ENCODE assay signal across 25 cellular contexts in the genomic region with DNA sequence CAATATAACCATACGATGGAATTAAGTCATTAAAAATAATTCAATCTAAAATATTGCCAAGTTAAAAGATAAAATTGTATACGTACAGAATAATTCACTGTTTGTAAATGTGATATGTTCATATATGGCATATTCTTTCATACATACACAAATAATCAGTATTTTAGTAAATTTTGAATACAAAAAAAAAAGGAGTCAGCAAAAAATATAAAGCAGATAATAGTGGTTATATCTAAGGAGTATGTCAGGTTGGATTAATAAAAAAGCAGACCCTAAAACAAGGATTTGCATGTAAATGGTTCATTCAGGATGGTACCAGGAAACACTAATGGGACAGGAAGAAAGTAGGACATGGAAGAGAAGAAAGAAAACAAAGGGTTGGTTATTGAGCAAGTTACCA.
"Had no signal": no experiment of that assay in that cellular context is flagged by ENCODE, and none has a peak within 500 bp of the region (broad histone marks: within the 10 kb centered on the region; RNA-seq: fewer than 3 reads in every experiment).

No MANE protein-coding gene starts in this region.

- H3K27me3 ChIP-seq: colonic mucosa, esophagus muscularis mucosa, foreskin keratinocyte, gastrocnemius medialis, heart right ventricle, left lung had no signal

- H3K4me3 ChIP-seq: colonic mucosa, esophagus muscularis mucosa, gastrocnemius medialis, heart right ventricle, left lung, lower lobe of right lung, mucosa of descending colon had no signal

- H3K4me3 Mint-ChIP-seq: dendritic cell treated with granulocyte-macrophage colony-stimulating factor and Interleukin-4, amounts not matched to agents 40 ng/mL and 50 ng/mL, for 4 days; effector memory CD8-positive, alpha-beta T cell; endodermal cell; mesothelial cell of epicardium; naive B cell had no signal

- DNase-seq: colonic mucosa; cortex of kidney; effector CD8-positive, alpha-beta T cell; effector memory CD8-positive, alpha-beta T cell; foreskin keratinocyte; gastrocnemius medialis; glutamatergic neuron; head of caudate nucleus; heart right ventricle; hippocampal formation; left cardiac atrium; left lung; left ventricle myocardium superior; lower lobe of right lung; mesenchymal stem cell; mucosa of descending colon; naive B cell had no signal

- H3K9me3 ChIP-seq: colonic mucosa, gastrocnemius medialis, lower lobe of right lung had no signal

- H3K27ac Mint-ChIP-seq: dendritic cell treated with granulocyte-macrophage colony-stimulating factor and Interleukin-4, amounts not matched to agents 40 ng/mL and 50 ng/mL, for 4 days; effector memory CD8-positive, alpha-beta T cell; endodermal cell; mesothelial cell of epicardium; naive B cell had no signal

- H3K27me3 Mint-ChIP-seq: dendritic cell treated with granulocyte-macrophage colony-stimulating factor and Interleukin-4, amounts not matched to agents 40 ng/mL and 50 ng/mL, for 4 days; effector memory CD8-positive, alpha-beta T cell; naive B cell had no signal

- H3K4me1 ChIP-seq: colonic mucosa, foreskin keratinocyte, gastrocnemius medialis, left lung, lower lobe of right lung had no signal

- H3K27ac ChIP-seq: colonic mucosa, esophagus muscularis mucosa, foreskin keratinocyte, gastrocnemius medialis, heart right ventricle, left lung, lower lobe of right lung had no signal

- H3K9me3 Mint-ChIP-seq: dendritic cell treated with granulocyte-macrophage colony-stimulating factor and Interleukin-4, amounts not matched to agents 40 ng/mL and 50 ng/mL, for 4 days had no signal

- FAIRE-seq: endometrium, endothelial cell of umbilical vein, islet of Langerhans, keratinocyte had no signal

- ATAC-seq: effector memory CD8-positive, alpha-beta T cell; foreskin keratinocyte; gastrocnemius medialis; heart right ventricle; left cardiac atrium; left lung; left ventricle myocardium superior; lower lobe of right lung; mucosa of descending colon had no signal
